18 cellular contexts compared by ENCODE assay signal in genomic region chr10:78328592-78329404, GRCh38.
"Had no signal": no experiment of that assay in that cellular context is flagged by ENCODE, and none has a peak within 500 bp of the region (broad histone marks: within the 10 kb centered on the region; RNA-seq: fewer than 3 reads in every experiment).

No MANE protein-coding gene starts in this region.

- H3K27ac Mint-ChIP-seq: activated naive CD4-positive, alpha-beta T cell treated with anti-CD3 and anti-CD28 coated beads for 36 hours; activated T-helper 17 cell treated with anti-CD3 and anti-CD28 coated beads, Interleukin-2, amount 50 U/mL, for 72 hours; stimulated activated naive B cell treated with anti-CD40 and anti-IgM and Interleukin-4, amounts not matched to agents 10 μg/mL and 1 μg/mL and 100 μg/mL, for 72 hours had no signal

- H3K36me3 Mint-ChIP-seq: neural progenitor cell had no signal

- H3K4me3 Mint-ChIP-seq: activated naive CD4-positive, alpha-beta T cell treated with anti-CD3 and anti-CD28 coated beads for 36 hours; activated T-helper 17 cell treated with anti-CD3 and anti-CD28 coated beads, Interleukin-2, amount 50 U/mL, for 72 hours; brain; neural progenitor cell; stimulated activated naive B cell treated with anti-CD40 and anti-IgM and Interleukin-4, amounts not matched to agents 10 μg/mL and 1 μg/mL and 100 μg/mL, for 72 hours had no signal

- H3K4me3 ChIP-seq: left lung, neural progenitor cell, ovary, sigmoid colon, thoracic aorta had no signal

- H3K4me1 Mint-ChIP-seq: activated T-helper 17 cell treated with anti-CD3 and anti-CD28 coated beads, Interleukin-2, amount 50 U/mL, for 72 hours; naive B cell; stimulated activated naive B cell treated with anti-CD40 and anti-IgM and Interleukin-4, amounts not matched to agents 10 μg/mL and 1 μg/mL and 100 μg/mL, for 72 hours had no signal

- ATAC-seq: activated T-helper 17 cell treated with anti-CD3 and anti-CD28 coated beads, Interleukin-2, amount 50 U/mL, for 72 hours; left lung; stimulated activated naive B cell treated with anti-CD40 and anti-IgM and Interleukin-4, amounts not matched to agents 10 μg/mL and 1 μg/mL and 100 μg/mL, for 72 hours had no signal

- H3K27ac ChIP-seq: left lung, neural progenitor cell, ovary, sigmoid colon, thoracic aorta, WERI-Rb-1 had no signal

- DNase-seq: activated CD4-positive, alpha-beta T cell treated with anti-CD3 and anti-CD28 coated beads, Interleukin-2, amount 50 U/mL, for 4 hours; activated naive CD4-positive, alpha-beta T cell treated with anti-CD3 and anti-CD28 coated beads for 36 hours; activated T-cell treated with anti-CD3 and anti-CD28 coated beads, Interleukin-2, amount 50 U/mL, for 1 hour; caudate nucleus; foreskin melanocyte; glutamatergic neuron; hypothalamus; left lung; naive B cell; ovary; sigmoid colon; stimulated activated CD4-positive, alpha-beta T cell treated with anti-CD3 and anti-CD28 coated beads, Interleukin-4, amount 100 ng/mL, for 24 hours; stimulated activated naive B cell treated with anti-CD40 and anti-IgM and Interleukin-4, amounts not matched to agents 10 μg/mL and 1 μg/mL and 100 μg/mL, for 72 hours; WERI-Rb-1 had no signal

- H3K36me3 ChIP-seq: left lung, ovary, sigmoid colon, thoracic aorta, WERI-Rb-1 had no signal

- H3K4me1 ChIP-seq: left lung had no signal
